In the genomic region with DNA sequence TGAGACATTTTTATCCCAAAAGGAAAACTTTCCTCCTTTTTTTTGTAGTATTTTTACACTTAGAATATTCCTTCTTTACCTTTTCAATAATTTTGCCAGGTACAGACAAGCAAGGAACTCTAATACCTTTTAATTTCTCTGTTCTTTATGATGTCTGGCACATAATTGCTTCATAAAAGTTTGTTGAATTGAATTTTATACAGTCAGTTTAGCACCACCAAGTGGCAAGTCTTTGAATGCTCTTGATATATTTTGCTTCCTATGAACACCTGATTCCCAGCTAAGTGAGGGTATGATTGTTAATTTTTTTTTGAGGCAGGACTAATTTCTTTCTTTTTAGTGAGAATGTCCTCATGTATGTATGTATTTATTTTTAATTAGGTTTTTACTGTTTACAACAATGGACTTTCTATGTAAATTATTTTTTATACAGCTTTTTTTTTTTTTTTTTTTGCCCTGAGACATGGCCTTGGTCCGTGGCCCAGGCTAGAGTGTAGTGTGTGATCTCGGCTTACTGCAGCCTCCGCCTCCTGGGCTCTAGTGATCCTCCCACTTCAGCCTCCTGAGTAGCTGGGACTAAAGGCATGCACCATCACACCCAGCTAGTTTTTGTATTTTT, we compare ENCODE assay signal across 9 cellular contexts. TPM values are rescaled to one million over a fixed set of nuclear protein-coding genes. Genes with fewer than 3 reads are reported as not detected.
DNase-seq lines count a peak whose midpoint lies in the region; ATAC-seq and TF ChIP-seq lines count a peak whose summit lies in the region.
"Had no signal": no experiment of that assay in that cellular context is flagged by ENCODE, and none has a peak within 500 bp of the region (broad histone marks: within the 10 kb centered on the region; RNA-seq: fewer than 3 reads in every experiment).

No MANE protein-coding gene starts in this region.

- in situ Hi-C loops in ACHN (cut with HindIII; ENCODE audit: low pct_ligation_motif_present, low pct_unique_long_range_greater_than_20kb, low sequenced_read_pairs) (no loop called here), astrocyte of the cerebellum (cut with HindIII; ENCODE audit: low sequenced_read_pairs) (no loop called here)

- H3K27ac ChIP-seq in lower lobe of right lung, result no peak overlapping the region
- H3K27ac ChIP-seq: epithelial cell of prostate had no signal

- TF ChIP-seq CTCF in GM10266 (IDR thresholded peaks at IDR 0.05; ENCODE audit: control insufficient read depth, insufficient read depth, low read depth, missing control alignments) (peak; percentile 56), astrocyte of the cerebellum (IDR thresholded peaks at IDR 0.05; ENCODE audit: low read depth, low read length, missing control alignments) (peak; percentile 49), lower lobe of right lung (IDR thresholded peaks at IDR 0.05) (peak; percentile 59)

- ATAC-seq in lower lobe of right lung (peak in 1 of 2 donors; percentile 63), HG02885 (IDR thresholded peaks at IDR 0.05; ENCODE audit: poor library complexity, unreplicated experiment) (no peak), esophagus mucosa (no peak)

- DNase-seq in ACHN, result peak; percentile 71
- DNase-seq in GM10266 (ENCODE audit: extremely low spot score), result no peak
- DNase-seq in M059J (ENCODE audit: low read depth), result peak; percentile 47
- DNase-seq in astrocyte of the cerebellum (ENCODE audit: low read depth), result peak; percentile 9
- DNase-seq in lower lobe of right lung, result no peak
- DNase-seq in anterior cingulate cortex (lab: John Stamatoyannopoulos, UW), result no peak

- H3K4me3 ChIP-seq in astrocyte of the cerebellum (ENCODE audit: low read depth, low read length), result no peak overlapping the region
- H3K4me3 ChIP-seq in lower lobe of right lung, result no peak overlapping the region

- H3K4me1 ChIP-seq in lower lobe of right lung, result peaks cover 63% of the 10 kb centered on the region

- H3K9me3 ChIP-seq in lower lobe of right lung, result no peaks in the 10 kb centered on the region

- H3K36me3 ChIP-seq in lower lobe of right lung, result peaks cover 11% of the 10 kb centered on the region

- no peaks in the 10 kb centered on the region for H3K27me3 ChIP-seq in lower lobe of right lung (ENCODE audit: low read depth)

- intact Hi-C loops in lower lobe of right lung (cut with DNase I), result no loop called here

RNA-seq across cellular contexts. Expression of a gene that starts 6.9 kb away (rescaled TPM):
- total RNA-seq in M059J (2014; rRNA removed; shearing (Covaris generic)), result 8.6 and 17.6 TPM in 2 replicates
- total RNA-seq in lower lobe of right lung (66.5 TPM), esophagus mucosa (17.7 TPM)

Comparison
In these comparisons a context has a peak if more than half of its experiments do, and no peak if none do; other contexts are left out.
1. DNase-seq: peak in ACHN (single experiment), M059J (single experiment) and astrocyte of the cerebellum (single experiment); none in GM10266 (single experiment), lower lobe of right lung (single experiment) and anterior cingulate cortex (0 of 58).
2. Peak in every context shown above with its lines, with median percentiles within 50 percentile points of each other: CTCF ChIP-seq.